ENCODE assay signal across 8 cellular contexts in genomic region chr2:144516417-144516980, GRCh38. TPM values are rescaled to one million over a fixed set of nuclear protein-coding genes. Genes with fewer than 3 reads are reported as not detected.
DNase-seq lines count a peak whose midpoint lies in the region; ATAC-seq, FAIRE-seq and TF ChIP-seq lines count a peak whose summit lies in the region.

No MANE protein-coding gene starts in this region.

- no TSS peak for BruUV-seq in HepG2 (replicated peaks; lab: Mats Ljungman, UMichigan)

- FAIRE-seq in HepG2 (lab: Jason Lieb, UNC): no peak

- intact Hi-C loops in CD4-positive, alpha-beta memory T cell (cut with micrococcal nuclease): loop anchor here (5.0 kb wide), 1 partner anchor 184 kb away; a partner anchor contains a TSS
- intact Hi-C loops in HepG2 (cut with micrococcal nuclease; ENCODE audit: unreplicated experiment) (loop anchor here (2.0 kb wide), 1 partner anchor 354 kb away; no protein-coding TSS in a partner anchor), testis (cut with DNase I; ENCODE audit: low total_unique reads) (loop anchor here (10.0 kb wide), 1 partner anchor 82 kb away; no protein-coding TSS in a partner anchor)

- TF ChIP-seq CTCF in astrocyte of the spinal cord (IDR thresholded peaks at IDR 0.05; ENCODE audit: low read depth, low read length) (no peak), HepG2 (CRISPR knock-in tag; IDR thresholded peaks at IDR 0.05) (no peak), testis (IDR thresholded peaks at IDR 0.05) (no peak), GM10248 (IDR thresholded peaks at IDR 0.05; ENCODE audit: control extremely low read depth, extremely low read depth, low read depth, missing control alignments) (no peak)

- H2AFZ ChIP-seq in Karpas-422 (ENCODE audit: low read length) (peak overlapping the region; percentile 67; the same call in 1 of the 2 replicates), HepG2 (ENCODE audit: low read length) (no peak overlapping the region)

- no peaks in the 10 kb centered on the region for H3K9me3 ChIP-seq in CD4-positive, alpha-beta memory T cell (ENCODE audit: control insufficient read depth in 1 of 2, low read length in 2 of 2)
- H3K9me3 ChIP-seq in Karpas-422 (ENCODE audit: low read length): no peaks in the 10 kb centered on the region
- H3K9me3 ChIP-seq in HepG2 (ENCODE audit: low read length): no peaks in the 10 kb centered on the region
- no peaks in the 10 kb centered on the region for H3K9me3 ChIP-seq in testis

- H3K36me3 Mint-ChIP-seq in CD4-positive, alpha-beta memory T cell: peaks cover 3 to 4% of the 10 kb centered on the region in 2 donors

- H3K27ac Mint-ChIP-seq in CD4-positive, alpha-beta memory T cell: peak overlapping the region in 6 of 7 donors; percentile 17 to 81 (median 53)

- DNase-seq in CD4-positive, alpha-beta memory T cell: no peak
- DNase-seq in Karpas-422 (peak; percentile 73), astrocyte of the spinal cord (ENCODE audit: low read depth, low spot score) (peak; percentile 45), HepG2 (ENCODE audit: low spot score) (no peak), testis (no peak), GM10248 (ENCODE audit: extremely low spot score) (no peak)

- H3K27me3 Mint-ChIP-seq in CD4-positive, alpha-beta memory T cell: peaks cover 36 to 48% of the 10 kb centered on the region in 2 donors

- H3K4me3 ChIP-seq in CD4-positive, alpha-beta memory T cell (ENCODE audit: low read length in 2 of 2): peak overlapping the region; percentile 33 to 51
- H3K4me3 ChIP-seq in Karpas-422 (ENCODE audit: low read length): peak overlapping the region; percentile 92
- peak overlapping the region; percentile 81 for H3K4me3 ChIP-seq in astrocyte of the spinal cord (ENCODE audit: low read depth, low read length)
- H3K4me3 ChIP-seq in HepG2 (replicated peaks in 1 of 3; ENCODE audit: insufficient read depth in 1 of 3, low read depth in 2 of 3, low read length in 3 of 3): peak overlapping the region; percentile 15 to 56 (median 49); a peak in 4 of 6 replicates
- H3K4me3 ChIP-seq in testis: peak overlapping the region; percentile 86 to 95

- POLR2A ChIA-PET in CD4-positive, alpha-beta memory T cell (lab: Charles Lee; ENCODE audit: partially characterized antibody): no interaction called here
- POLR2A ChIA-PET in HepG2 (lab: Yijun Ruan, JAX): no interaction called here
- POLR2A ChIA-PET in GM10248 (lab: Yijun Ruan, JAX): no interaction called here

- H3K4me2 ChIP-seq in Karpas-422 (ENCODE audit: low read depth, low read length, poor library complexity, severe bottlenecking) (peak overlapping the region; percentile 96), HepG2 (ENCODE audit: low read depth, low read length) (peak overlapping the region; percentile 46)

- H3K27me3 ChIP-seq in CD4-positive, alpha-beta memory T cell (ENCODE audit: insufficient read depth, low read length): peaks cover 25% of the 10 kb centered on the region
- H3K27me3 ChIP-seq in Karpas-422 (ENCODE audit: low read length) (no peaks in the 10 kb centered on the region), HepG2 (ENCODE audit: control insufficient read depth in 1 of 2, insufficient read depth in 2 of 2, low read length in 2 of 2) (peaks cover 4 to 90% of the 10 kb centered on the region in 2 experiments; a peak in 4 of 5 replicates), testis (no peaks in the 10 kb centered on the region)

- H3K9me2 ChIP-seq in Karpas-422 (replicated peaks; ENCODE audit: insufficient read depth, low read length): no peaks in the 10 kb centered on the region

- peak overlapping the region; percentile 84 for H3K9ac ChIP-seq in Karpas-422 (ENCODE audit: low read length)
- H3K9ac ChIP-seq in HepG2 (ENCODE audit: insufficient read depth, low read depth, low read length): no peak overlapping the region

- peak overlapping the region; percentile 75 to 92 (median 88) for H3K4me3 Mint-ChIP-seq in CD4-positive, alpha-beta memory T cell

- no peaks in the 10 kb centered on the region for H3K36me3 ChIP-seq in CD4-positive, alpha-beta memory T cell (ENCODE audit: insufficient read depth, low read length)
- H3K36me3 ChIP-seq in Karpas-422 (ENCODE audit: insufficient read depth, low read length): no peaks in the 10 kb centered on the region; the same call in 1 of the 2 replicates
- H3K36me3 ChIP-seq in HepG2 (replicated peaks in 1 of 2; ENCODE audit: control insufficient read depth in 1 of 2, insufficient read depth in 2 of 2, low read length in 2 of 2): no peaks in the 10 kb centered on the region
- H3K36me3 ChIP-seq in testis (ENCODE audit: low read depth, missing control alignments): no peaks in the 10 kb centered on the region

- peak overlapping the region; percentile 41 for H3K27ac ChIP-seq in CD4-positive, alpha-beta memory T cell (ENCODE audit: low read depth, low read length)
- H3K27ac ChIP-seq in Karpas-422 (ENCODE audit: low read length) (no peak overlapping the region), HepG2 (ENCODE audit: extremely low read length, insufficient read depth, low read length) (no peak overlapping the region), testis (peak overlapping the region; percentile 99 to 100)

- peak; percentile 10 for ATAC-seq in GM21423 (IDR thresholded peaks at IDR 0.05; ENCODE audit: unreplicated experiment)
- peak; percentile 64 for ATAC-seq in HepG2
- ATAC-seq in HG03097 (IDR thresholded peaks at IDR 0.05; ENCODE audit: low FRiP score, unreplicated experiment): no peak

- peaks cover 27% of the 10 kb centered on the region for H3K4me1 ChIP-seq in CD4-positive, alpha-beta memory T cell (ENCODE audit: insufficient read depth, low read length)
- peaks cover 53% of the 10 kb centered on the region for H3K4me1 ChIP-seq in Karpas-422 (ENCODE audit: low read length)
- H3K4me1 ChIP-seq in HepG2 (ENCODE audit: insufficient read depth, low read length): 0 out of 2 replicates have a peak, but pooled peaks cover 5% of the 10 kb centered on the region
- H3K4me1 ChIP-seq in testis: peaks cover 29% of the 10 kb centered on the region

- H3K9me3 Mint-ChIP-seq in CD4-positive, alpha-beta memory T cell: peaks cover 0 to 2% (median 0%) of the 10 kb centered on the region in 8 donors

- H3K4me1 Mint-ChIP-seq in CD4-positive, alpha-beta memory T cell: peaks cover 7 to 11% (median 8%) of the 10 kb centered on the region in 4 donors

- no peak for TF ChIP-seq EP300 in HepG2 (IDR thresholded peaks at IDR 0.05; ENCODE audit: low read depth in 2 of 2, low read length in 2 of 2)
- TF ChIP-seq EP300 in HepG2 (CRISPR knock-in tag; IDR thresholded peaks at IDR 0.05; ENCODE audit: borderline replicate concordance): no peak

- H4K20me1 ChIP-seq in Karpas-422 (ENCODE audit: insufficient read depth, low read depth, low read length) (peaks cover 23% of the 10 kb centered on the region; the same call in 1 of the 2 replicates), HepG2 (ENCODE audit: insufficient read depth, low read length) (no peaks in the 10 kb centered on the region)

- no peak for TF ChIP-seq RAD21 in HepG2 (CRISPR knock-in tag; IDR thresholded peaks at IDR 0.05)

- TF ChIP-seq POLR2A in HepG2 (IDR thresholded peaks at IDR 0.05; ENCODE audit: insufficient read depth in 1 of 2, low read depth in 2 of 2, low read length in 2 of 2) (no peak), testis (IDR thresholded peaks at IDR 0.05) (no peak)

- CTCF ChIA-PET in CD4-positive, alpha-beta memory T cell (lab: Charles Lee; ENCODE audit: partially characterized antibody): no interaction called here
- CTCF ChIA-PET in HepG2 (lab: Yijun Ruan, JAX; ENCODE audit: low intra/inter-chr PET ratio, low total read pairs): no interaction called here
- CTCF ChIA-PET in GM10248 (lab: Yijun Ruan, JAX): no interaction called here

- 9% methylated on average over 18 of the region's 57 CpGs for WGBS in HepG2 (ENCODE audit: low lambda C conversion rate)
- 1% methylated on average over 17 to 38 of the region's 57 CpGs for WGBS in testis, 2 donors

- in situ Hi-C loops in astrocyte of the spinal cord (cut with HindIII; ENCODE audit: low sequenced_read_pairs): no loop called here
- in situ Hi-C loops in HepG2 (cut with HindIII; ENCODE audit: extremely low pct_ligation_motif_present, low pct_unique_long_range_greater_than_20kb): no loop called here

- H3K79me2 ChIP-seq in Karpas-422 (ENCODE audit: low read length): peaks cover 12% of the 10 kb centered on the region; the same call in 1 of the 2 replicates
- H3K79me2 ChIP-seq in HepG2 (ENCODE audit: insufficient read depth, low read length): no peaks in the 10 kb centered on the region

RNA-seq across cellular contexts. Expression of gene ZEB2, which starts 3.4 kb away (rescaled TPM):
- total RNA-seq in CD4-positive, alpha-beta memory T cell: 1 to 10 TPM; 3.6 to 5.2 TPM
- 1 to 10 TPM in 1 of 2 donors, under 1 TPM in 1; 0.83 to 1.5 TPM for polyA plus RNA-seq in CD4-positive, alpha-beta memory T cell
- total RNA-seq in Karpas-422 (2014; rRNA removed; shearing (Covaris generic); ENCODE audit: low replicate concordance): 15.3 and 29.4 TPM in 2 replicates
- total RNA-seq in HepG2 (2016; rRNA removed; fragmentation: Illumina TruSeq; extraction: Trizol): not detected in 2 replicates
- 0.09 TPM in 1 of 2 replicates, not detected in the other for total RNA-seq in HepG2 (2016; cell fraction: cytosol; rRNA removed; fragmentation: Illumina TruSeq; extraction: Trizol; ENCODE audit: low read depth)
- total RNA-seq in HepG2 (2016; cell fraction: insoluble cytoplasmic fraction; rRNA removed; fragmentation: Illumina TruSeq; extraction: Trizol): 0.04 TPM in 1 of 2 replicates, not detected in the other
- not detected in 2 replicates for total RNA-seq in HepG2 (2016; cell fraction: membrane; rRNA removed; fragmentation: Illumina TruSeq; extraction: Trizol)
- 0.09 TPM in 1 of 2 replicates, not detected in the other for total RNA-seq in HepG2 (2016; cell fraction: nucleus; rRNA removed; fragmentation: Illumina TruSeq; extraction: Trizol)
- 0.07 and 0.10 TPM in 2 replicates for polyA plus RNA-seq in HepG2 (2011; rRNA removed)
- polyA plus RNA-seq in HepG2 (2011; cell fraction: cytosol; rRNA removed): 0.03 and 0.05 TPM in 2 replicates
- 0.10 and 0.16 TPM in 2 replicates for polyA plus RNA-seq in HepG2 (2011; cell fraction: nucleus; rRNA removed)
- 0.11 TPM in 1 of 2 replicates, not detected in the other for polyA plus RNA-seq in HepG2 (2012)
- not detected in 2 replicates for polyA plus RNA-seq in HepG2 (2016; cell fraction: cytosol; fragmentation: Illumina TruSeq; extraction: Trizol; ENCODE audit: low read depth)
- 0.07 and 0.12 TPM in 2 replicates for polyA plus RNA-seq in HepG2 (2016; cell fraction: insoluble cytoplasmic fraction; fragmentation: Illumina TruSeq; extraction: Trizol; ENCODE audit: low read depth)
- not detected in 2 replicates for polyA plus RNA-seq in HepG2 (2016; cell fraction: membrane; fragmentation: Illumina TruSeq; extraction: Trizol; ENCODE audit: low read depth)
- polyA plus RNA-seq in HepG2 (2016; cell fraction: nucleus; fragmentation: Illumina TruSeq; extraction: Trizol; ENCODE audit: insufficient read depth, low read depth): not detected in 2 replicates
- 0.84 and 11.3 TPM in 2 replicates for polyA minus RNA-seq in HepG2 (2011; rRNA and poly(A)+ RNA removed; ENCODE audit: low replicate concordance)
- not detected in 2 replicates for polyA minus RNA-seq in HepG2 (2011; cell fraction: cytosol; rRNA and poly(A)+ RNA removed)
- polyA minus RNA-seq in HepG2 (2011; cell fraction: nucleus; rRNA and poly(A)+ RNA removed): 0.13 and 0.62 TPM in 2 replicates
- total RNA-seq in testis: 10 to 100 TPM; 87.8 to 96.4 TPM
- 38.7 TPM for polyA plus RNA-seq in testis (ENCODE audit: insufficient read depth, low read depth, low replicate concordance)

Comparison
In these comparisons a context has a peak if more than half of its experiments do, and no peak if none do; other contexts are left out.
1. DNase-seq: peak in Karpas-422 (single experiment) and astrocyte of the spinal cord (single experiment); none in CD4-positive, alpha-beta memory T cell (0 of 5), HepG2 (single experiment), testis (single experiment) and GM10248 (single experiment).
2. H3K27ac ChIP-seq: peak in CD4-positive, alpha-beta memory T cell (single experiment) and testis (2 of 2); none in Karpas-422 (single experiment) and HepG2 (single experiment).
3. H3K4me3 ChIP-seq: peak in every context shown above with its lines; median percentile 92 in Karpas-422; 90 in testis; 81 in astrocyte of the spinal cord; 49 in HepG2; 42 in CD4-positive, alpha-beta memory T cell.